Comparison of ENCODE assay signal across 9 cellular contexts in the genomic region with DNA sequence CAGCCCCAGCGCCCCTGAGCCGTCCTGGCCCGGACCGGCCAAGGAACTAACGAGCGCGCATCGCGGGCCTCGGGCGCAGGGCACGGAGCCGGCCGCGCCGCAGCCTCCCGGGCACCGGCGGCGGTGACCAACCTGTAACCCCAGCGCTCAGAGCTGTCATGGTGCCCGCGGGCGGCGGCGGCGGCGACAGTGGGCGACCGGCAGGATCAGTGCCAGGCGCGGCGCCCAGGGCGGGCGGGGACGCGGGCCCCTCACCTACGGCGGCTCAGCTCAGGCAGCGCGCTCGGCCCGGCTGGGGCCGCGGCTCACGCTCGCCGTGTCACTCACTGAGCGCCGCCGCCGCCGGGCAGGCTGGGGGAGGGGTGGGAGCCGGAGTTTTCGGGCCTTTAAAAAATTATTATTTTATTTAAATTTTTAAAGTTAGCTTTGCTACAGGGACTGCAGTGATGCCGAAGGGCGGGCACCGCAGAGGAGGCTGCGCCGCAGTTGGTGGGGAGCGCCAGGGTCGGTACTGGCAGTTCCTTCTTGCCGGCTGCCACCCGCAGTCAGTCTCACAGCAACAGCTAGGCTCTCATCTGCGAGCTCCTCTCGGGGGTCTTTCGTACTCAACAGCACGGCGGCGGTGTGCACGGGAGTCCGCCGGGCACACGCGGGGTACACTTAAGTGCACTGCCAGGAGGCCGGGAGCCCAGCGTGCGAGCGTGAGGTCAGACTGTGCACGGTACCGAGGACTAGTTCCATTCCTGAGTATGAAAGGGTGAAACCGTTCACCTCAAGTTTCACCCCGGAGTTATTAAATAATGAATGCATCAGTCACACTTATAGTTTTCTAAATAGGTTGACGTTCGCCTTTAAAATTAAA. TPM values are rescaled to one million over a fixed set of nuclear protein-coding genes. Genes with fewer than 3 reads are reported as not detected.
DNase-seq lines count a peak whose midpoint lies in the region; ATAC-seq and TF ChIP-seq lines count a peak whose summit lies in the region.
"Had no signal": no experiment of that assay in that cellular context is flagged by ENCODE, and none has a peak within 500 bp of the region (broad histone marks: within the 10 kb centered on the region; RNA-seq: fewer than 3 reads in every experiment).

A gene (minus strand): TSS at position 328 of the 862 bp plus-strand sequence. CDS start 17,382 bp downstream, outside the sequence.

- no peaks in the 10 kb centered on the region for H3K9me3 ChIP-seq in body of pancreas
- H3K9me3 ChIP-seq in spleen, result no peaks in the 10 kb centered on the region

- H3K4me1 ChIP-seq in body of pancreas (peaks cover 12% of the 10 kb centered on the region), spleen (peaks cover 0 to 17% (median 6%) of the 10 kb centered on the region in 6 donors)

- intact Hi-C loops in body of pancreas (cut with DNase I), result no loop called here
- intact Hi-C loops in spleen (cut with DNase I; ENCODE audit: low total_unique reads), result no loop called here

- H3K27me3 ChIP-seq in body of pancreas (no peaks in the 10 kb centered on the region), spleen (replicated peaks in 1 of 7) (peaks cover 0 to 55% (median 26%) of the 10 kb centered on the region in 7 donors)

- H3K36me3 ChIP-seq in body of pancreas (replicated peaks in 1 of 2; ENCODE audit: insufficient read depth in 1 of 2, low read depth in 2 of 2), result no peaks in the 10 kb centered on the region
- no peaks in the 10 kb centered on the region for H3K36me3 ChIP-seq in spleen

- 1 to 2% methylated on average over 18 to 78 of the region's 85 CpGs for WGBS in body of pancreas, 2 donors
- 3 to 7% (median 4%) methylated on average over 63 to 85 of the region's 85 CpGs for WGBS in spleen, 5 donors

- H3K4me3 ChIP-seq in body of pancreas, result peak within 1 kb of the TSS; percentile 40 to 65
- H3K4me3 ChIP-seq in spleen, result peak within 1 kb of the TSS in 7 of 8 donors; percentile 8 to 60 (median 23)

- no peak for TF ChIP-seq CTCF in body of pancreas (IDR thresholded peaks at IDR 0.05)
- no peak for TF ChIP-seq CTCF in spleen (IDR thresholded peaks at IDR 0.05 in 8 of 11, conservative IDR thresholded peaks at IDR 0.05 in 3 of 11)

- H3K27ac ChIP-seq in body of pancreas (peak within 1 kb of the TSS in 3 of 4 donors; percentile 14 to 74 (median 30)), spleen (no peak within 1 kb of the TSS)

- peak in 12 of 14 donors; percentile 10 to 75 (median 53) for DNase-seq in C1 segment of cervical spinal cord (lab: John Stamatoyannopoulos, UW)
- peak; percentile 7 for DNase-seq in HuH-7.5 (ENCODE audit: low spot score)
- DNase-seq in body of pancreas, result peak; percentile 28 to 60 (median 37)
- peak; percentile 62 for DNase-seq in inferior parietal cortex (ENCODE audit: extremely low spot score)
- DNase-seq in spleen, result no peak
- no peak for DNase-seq in HPDE6-E6E7 (ENCODE audit: extremely low spot score)
- no peak for DNase-seq in activated CD8-positive, alpha-beta memory T cell treated with anti-CD3 and anti-CD28 coated beads, Interleukin-2, amount 50 U/mL, for 4 hours

- ATAC-seq in body of pancreas (peak; percentile 88), HG03571 (IDR thresholded peaks at IDR 0.05; ENCODE audit: unreplicated experiment) (no peak)
- ATAC-seq: HCT116 had no signal

- TF ChIP-seq POLR2A in body of pancreas (IDR thresholded peaks at IDR 0.05) (peak in 1 of 3 donors; percentile 22), spleen (IDR thresholded peaks at IDR 0.05) (no peak)

RNA-seq across cellular contexts. Expression of the gene that starts here (rescaled TPM):
- total RNA-seq in body of pancreas (1 to 10 TPM; 1.6 to 4.6 TPM), spleen (under 1 TPM in 5 of 7 donors, not detected in 2; 0.09 to 0.13 (median 0.09) TPM)
- polyA plus RNA-seq in spleen, result under 1 TPM; 0.02 to 0.06 (median 0.05) TPM

Comparison
In these comparisons a context has a peak if more than half of its experiments do, and no peak if none do; other contexts are left out.
1. DNase-seq: peak in C1 segment of cervical spinal cord (12 of 14), HuH-7.5 (single experiment), body of pancreas (4 of 4) and inferior parietal cortex (single experiment); none in spleen (single experiment), HPDE6-E6E7 (single experiment) and activated CD8-positive, alpha-beta memory T cell treated with anti-CD3 and anti-CD28 coated beads, Interleukin-2, amount 50 U/mL, for 4 hours (single experiment).
2. H3K27ac ChIP-seq: peak in body of pancreas (3 of 4); none in spleen (0 of 8).